9 cellular contexts compared by ENCODE assay signal in the genomic region with DNA sequence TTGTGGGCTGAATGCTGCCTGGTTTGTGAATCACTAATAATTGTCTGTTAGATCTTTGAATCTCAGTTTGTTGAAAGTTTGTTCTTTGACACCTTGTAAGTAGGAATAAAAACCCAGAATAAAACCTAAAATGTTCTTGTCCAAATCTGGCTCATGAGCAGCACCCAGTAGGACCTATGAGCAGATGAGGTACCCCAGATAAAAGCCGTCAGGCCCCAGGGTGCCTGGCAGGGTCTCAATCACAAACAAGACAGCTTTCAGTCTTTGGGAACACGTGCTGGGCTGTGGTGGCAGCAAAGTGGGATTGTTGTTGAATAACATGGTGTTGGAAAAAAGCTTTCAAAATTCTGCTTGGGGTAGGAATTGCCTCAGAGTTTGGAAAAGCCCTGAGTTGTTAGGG.
"Had no signal": no experiment of that assay in that cellular context is flagged by ENCODE, and none has a peak within 500 bp of the region (broad histone marks: within the 10 kb centered on the region; RNA-seq: fewer than 3 reads in every experiment).

No MANE protein-coding gene starts in this region.

- ATAC-seq: HCT116 had no signal

- H3K9ac ChIP-seq: GM23248 had no signal

- DNase-seq: GM23248, GOT3, H7, HFFc6, IMR-90, KBM-7 had no signal

- H3K4me1 ChIP-seq: HAP-1 had no signal

- H3K9me3 ChIP-seq: HAP-1 had no signal

- H3K27ac ChIP-seq: GM23248 had no signal

- H3K36me3 ChIP-seq: HAP-1 had no signal

- H2AFZ ChIP-seq: GM23248 had no signal

- H3K4me3 ChIP-seq: GM23248, HAP-1 had no signal

- FAIRE-seq: HTR-8/SVneo had no signal
